ENCODE assay signal across 8 cellular contexts in genomic region chr16:30378236-30379164, GRCh38. TPM values are rescaled to one million over a fixed set of nuclear protein-coding genes. Genes with fewer than 3 reads are reported as not detected.
DNase-seq lines count a peak whose midpoint lies in the region; ATAC-seq and TF ChIP-seq lines count a peak whose summit lies in the region.

No MANE protein-coding gene starts in this region.

- intact Hi-C loops in mammary epithelial cell (cut with micrococcal nuclease): loop anchor here (1.0 kb wide), 1 partner anchor 17 kb away; the partner anchor contains the start of gene ZNF48

- peak overlapping the region; percentile 81 for H3K4me3 ChIP-seq in AG04450 (ENCODE audit: low read depth, low read length)
- peak overlapping the region; percentile 57 for H3K4me3 ChIP-seq in WERI-Rb-1 (ENCODE audit: low read depth, low read length)
- peak overlapping the region; percentile 67 to 78 (median 73) for H3K4me3 ChIP-seq in mammary epithelial cell (replicated peaks in 1 of 3; ENCODE audit: insufficient read depth in 1 of 3, low read depth in 2 of 3, low read length in 3 of 3)

- 3% methylated on average over 19 of the region's 68 CpGs for WGBS in mammary epithelial cell (ENCODE audit: low coverage, missing lambda C conversion rate)

- peak overlapping the region; percentile 71 for H3K9ac ChIP-seq in mammary epithelial cell (ENCODE audit: insufficient read depth, low read length)

- no peaks in the 10 kb centered on the region for H3K9me3 Mint-ChIP-seq in immature natural killer cell

- H3K36me3 Mint-ChIP-seq in immature natural killer cell: peaks cover 3 to 4% (median 4%) of the 10 kb centered on the region in 3 donors

- ATAC-seq in GM18873 (IDR thresholded peaks at IDR 0.05; ENCODE audit: low FRiP score, unreplicated experiment) (peak; percentile 77), HG03135 (IDR thresholded peaks at IDR 0.05; ENCODE audit: unreplicated experiment) (peak; percentile 83)

- H3K27me3 Mint-ChIP-seq in immature natural killer cell (ENCODE audit: low read depth in 3 of 3): peaks cover 10 to 22% (median 21%) of the 10 kb centered on the region in 3 donors

- H3K79me2 ChIP-seq in mammary epithelial cell (ENCODE audit: insufficient read depth, low read length): peaks cover 7% of the 10 kb centered on the region

- CTCF ChIA-PET in AG04450 (lab: Charles Lee): interaction anchor here (0.7 kb wide), 2 partner anchors 339 to 417 kb away, joined by 3 to 7 read pairs; no protein-coding TSS in a partner anchor
- CTCF ChIA-PET in mammary epithelial cell (lab: Charles Lee; ENCODE audit: low non-redundant PET): no interaction called here

- peaks cover 4% of the 10 kb centered on the region for H3K36me3 ChIP-seq in WERI-Rb-1
- H3K36me3 ChIP-seq in mammary epithelial cell (ENCODE audit: insufficient read depth, low read length): no peaks in the 10 kb centered on the region

- peak overlapping the region; percentile 99 for H2AFZ ChIP-seq in mammary epithelial cell (ENCODE audit: low read depth, low read length)

- peaks cover 61 to 62% of the 10 kb centered on the region in 2 donors for H3K4me1 Mint-ChIP-seq in immature natural killer cell

- H3K9me3 ChIP-seq in AG04450 (ENCODE audit: control insufficient read depth, insufficient read depth, low read length): no peaks in the 10 kb centered on the region; the same call in 1 of the 2 replicates
- no peaks in the 10 kb centered on the region for H3K9me3 ChIP-seq in WERI-Rb-1 (ENCODE audit: severe bottlenecking)
- no peaks in the 10 kb centered on the region for H3K9me3 ChIP-seq in mammary epithelial cell (replicated peaks; ENCODE audit: insufficient read depth, low read length)

- H3K27me3 ChIP-seq in AG04450 (ENCODE audit: control insufficient read depth, insufficient read depth, low read length): no peaks in the 10 kb centered on the region
- H3K27me3 ChIP-seq in WERI-Rb-1 (ENCODE audit: insufficient read depth, low read depth, severe bottlenecking): no peaks in the 10 kb centered on the region
- H3K27me3 ChIP-seq in mammary epithelial cell (ENCODE audit: insufficient read depth, low read length): no peaks in the 10 kb centered on the region

- dilution Hi-C loops in mammary epithelial cell (cut with HindIII; ENCODE audit: low sequenced_read_pairs): no loop called here

- in situ Hi-C loops in mammary epithelial cell (cut with MboI; ENCODE audit: low sequenced_read_pairs in 2 of 2): loop anchor here in 1 of 2 donors (10.0 kb wide), 1 partner anchor 56 kb away; the partner anchor contains the start of gene DCTPP1

- H4K20me1 ChIP-seq in mammary epithelial cell (ENCODE audit: insufficient read depth, low read length): no peaks in the 10 kb centered on the region

- POLR2A ChIA-PET in AG04450 (lab: Yijun Ruan, JAX): interaction anchor here (0.6 to 1.3 kb wide), 4 partner anchors 9 to 31 kb away, joined by 4 to 10 read pairs (median 5); partner anchors contain the start of gene ZNF48

- peak overlapping the region; percentile 93 for H3K4me2 ChIP-seq in mammary epithelial cell (ENCODE audit: insufficient read depth, low read depth, low read length)

- TF ChIP-seq CTCF in AG04450 (IDR thresholded peaks at IDR 0.05; ENCODE audit: low read depth, low read length): peak; percentile 31
- TF ChIP-seq CTCF in WERI-Rb-1 (IDR thresholded peaks at IDR 0.05; ENCODE audit: low read depth, low read length): peak; percentile 33; the same call in 1 of the 2 replicates
- peak; percentile 1 to 35 for TF ChIP-seq CTCF in mammary epithelial cell (conservative IDR thresholded peaks at IDR 0.05 in 1 of 2, IDR thresholded peaks at IDR 0.05 in 1 of 2; ENCODE audit: extremely low read depth in 1 of 2, insufficient read depth in 1 of 2, low read depth in 1 of 2, low read length in 2 of 2)

- peaks cover 16% of the 10 kb centered on the region for H3K4me1 ChIP-seq in mammary epithelial cell (ENCODE audit: insufficient read depth, low read length)

- H3K27ac ChIP-seq in AG04450 (ENCODE audit: low read depth, low read length) (peak overlapping the region; percentile 99), WERI-Rb-1 (peak overlapping the region; percentile 98), mammary epithelial cell (ENCODE audit: insufficient read depth, low read depth, low read length) (peak overlapping the region; percentile 58)

- peak overlapping the region; percentile 93 to 95 (median 93) for H3K4me3 Mint-ChIP-seq in immature natural killer cell

- no TSS peak for BruUV-seq in mammary epithelial cell (replicated peaks; lab: Mats Ljungman, UMichigan)

- peak overlapping the region; percentile 99 to 100 (median 99) for H3K27ac Mint-ChIP-seq in immature natural killer cell

- DNase-seq in AG04450 (ENCODE audit: low read depth, low spot score) (peak; percentile 86), NCI-H2196 (lab: John Stamatoyannopoulos, UW; ENCODE audit: unreplicated experiment) (peak; percentile 99), WERI-Rb-1 (peak; percentile 98), mammary epithelial cell (peak; percentile 97), immature natural killer cell (peak; percentile 99), smooth muscle cell of the brain vasculature (ENCODE audit: low read depth, low spot score) (peak; percentile 97)

RNA-seq across cellular contexts. Expression of gene SEPTIN1, which starts 3.9 kb away (rescaled TPM):
- polyA plus RNA-seq in AG04450 (2011; rRNA removed): not detected in 2 replicates
- polyA minus RNA-seq in AG04450 (2011; rRNA and poly(A)+ RNA removed): 0.51 TPM in 1 of 2 replicates, not detected in the other
- total RNA-seq in mammary epithelial cell: 1 to 10 TPM in 1 of 2 donors, not detected in 1; 2.0 TPM
- 0.03 TPM for polyA plus RNA-seq in mammary epithelial cell
- not detected for polyA minus RNA-seq in mammary epithelial cell
- polyA plus RNA-seq in immature natural killer cell: 100 to 1,000 TPM; 155 to 213 (median 161) TPM

RNA-seq across cellular contexts. Expression of gene MYL11, which starts 3.9 kb away (rescaled TPM):
- polyA plus RNA-seq in AG04450 (2011; rRNA removed) (0.55 TPM in 1 of 2 replicates, not detected in the other), mammary epithelial cell (0.29 TPM), immature natural killer cell (10 to 100 TPM; 10.9 to 22.2 (median 18.7) TPM)
- not detected in 2 replicates for polyA minus RNA-seq in AG04450 (2011; rRNA and poly(A)+ RNA removed)
- total RNA-seq in mammary epithelial cell: not detected
- polyA minus RNA-seq in mammary epithelial cell: not detected

RNA-seq across cellular contexts. Expression of gene TBC1D10B, which starts 8.2 kb away (rescaled TPM):
- polyA plus RNA-seq in AG04450 (2011; rRNA removed): 12.0 and 14.8 TPM in 2 replicates
- 16.8 and 18.3 TPM in 2 replicates for polyA minus RNA-seq in AG04450 (2011; rRNA and poly(A)+ RNA removed)
- 10 to 100 TPM; 27.3 to 45.5 TPM for total RNA-seq in mammary epithelial cell
- polyA plus RNA-seq in mammary epithelial cell: 26.3 TPM
- polyA minus RNA-seq in mammary epithelial cell: 49.4 TPM
- 10 to 100 TPM in 2 of 3 donors, 1 to 10 TPM in 1; 9.5 to 18.5 (median 10.1) TPM for polyA plus RNA-seq in immature natural killer cell

RNA-seq across cellular contexts. Expression of gene ZNF48, which starts 16.7 kb away (rescaled TPM):
- 4.3 and 5.3 TPM in 2 replicates for polyA plus RNA-seq in AG04450 (2011; rRNA removed)
- 5.9 and 6.6 TPM in 2 replicates for polyA minus RNA-seq in AG04450 (2011; rRNA and poly(A)+ RNA removed)
- 10 to 100 TPM in 1 of 2 donors, 1 to 10 TPM in 1; 8.8 to 17.7 TPM for total RNA-seq in mammary epithelial cell
- polyA plus RNA-seq in mammary epithelial cell: 4.7 TPM
- polyA minus RNA-seq in mammary epithelial cell: 17.0 TPM
- polyA plus RNA-seq in immature natural killer cell: 1 to 10 TPM; 4.2 to 9.3 (median 5.7) TPM

RNA-seq across cellular contexts. Expression of gene CD2BP2, which starts 23.4 kb away (rescaled TPM):
- polyA plus RNA-seq in AG04450 (2011; rRNA removed) (48.9 and 49.5 TPM in 2 replicates), mammary epithelial cell (30.8 TPM), immature natural killer cell (10 to 100 TPM; 39.9 to 54.3 (median 42.9) TPM)
- polyA minus RNA-seq in AG04450 (2011; rRNA and poly(A)+ RNA removed): 26.9 and 36.6 TPM in 2 replicates
- total RNA-seq in mammary epithelial cell: 10 to 100 TPM; 38.3 to 55.2 TPM
- 18.2 TPM for polyA minus RNA-seq in mammary epithelial cell

Comparison
In these comparisons a context has a peak if more than half of its experiments do, and no peak if none do; other contexts are left out.
1. Peak in every context shown above with its lines: DNase-seq, ATAC-seq, H3K4me3 ChIP-seq and H3K27ac ChIP-seq.
2. RNA of gene SEPTIN1, which starts 3.9 kb away (polyA plus RNA-seq): 155 to 213 TPM in immature natural killer cell; 0.03 TPM in mammary epithelial cell (single experiment) and not detected in AG04450; every median in the first group is over 100 times any median in the second.